Comparison of ENCODE assay signal across 9 cellular contexts in genomic region chr11:116134450-116134849, GRCh38.
"Had no signal": no experiment of that assay in that cellular context is flagged by ENCODE, and none has a peak within 500 bp of the region (broad histone marks: within the 10 kb centered on the region; RNA-seq: fewer than 3 reads in every experiment).

No MANE protein-coding gene starts in this region.

- H3K9me3 Mint-ChIP-seq: GM23338, H9 had no signal

- H3K27ac ChIP-seq: GM23248 had no signal

- H3K4me3 Mint-ChIP-seq: GM23338, H9, HFFc6 had no signal

- ATAC-seq: GM23338, HCT116 had no signal

- H3K9ac ChIP-seq: GM23248 had no signal

- H2AFZ ChIP-seq: GM23248, GM23338 had no signal

- H3K4me3 ChIP-seq: GM23248, GM23338, HAP-1 had no signal

- H3K36me3 ChIP-seq: HAP-1 had no signal

- H3K27ac Mint-ChIP-seq: GM23338, H9, HFFc6 had no signal

- H3K9me3 ChIP-seq: HAP-1 had no signal

- DNase-seq: GM23248, GOT3, H7, H9, HCEC 1CT, HFFc6 had no signal

- H3K4me2 ChIP-seq: GM23338 had no signal
